Comparison of ENCODE assay signal across 8 cellular contexts in genomic region chr16:70428178-70428998, GRCh38. TPM values are rescaled to one million over a fixed set of nuclear protein-coding genes. Genes with fewer than 3 reads are reported as not detected.
A peak's percentile ranks its signal among the peaks of the same experiment; 100 is the strongest.
DNase-seq lines count a peak whose midpoint lies in the region; ATAC-seq and TF ChIP-seq lines count a peak whose summit lies in the region.

No MANE protein-coding gene starts in this region.

- H3K9ac ChIP-seq in NT2/D1 (ENCODE audit: insufficient read length, low read depth): peak overlapping the region; percentile 70

- peaks cover 46% of the 10 kb centered on the region for H4K20me1 ChIP-seq in osteoblast (ENCODE audit: insufficient read depth, low read length)

- peak overlapping the region; percentile 68 for H3K4me2 ChIP-seq in osteoblast (ENCODE audit: insufficient read depth, low read length)

- H3K4me1 ChIP-seq in NT2/D1 (ENCODE audit: insufficient read depth, insufficient read length) (peaks cover 29% of the 10 kb centered on the region), osteoblast (ENCODE audit: insufficient read depth, low read length) (peaks cover 43% of the 10 kb centered on the region)

- H3K79me2 ChIP-seq in osteoblast (ENCODE audit: insufficient read depth, low read length): peaks cover 70% of the 10 kb centered on the region

- H3K9me3 Mint-ChIP-seq in HFFc6: no peaks in the 10 kb centered on the region
- H3K9me3 Mint-ChIP-seq in activated naive CD4-positive, alpha-beta T cell treated with anti-CD3 and anti-CD28 coated beads, Interleukin-2, amount 50 U/mL, for 24 hours: no peaks in the 10 kb centered on the region
- H3K9me3 Mint-ChIP-seq in glutamatergic neuron (ENCODE audit: unreplicated experiment): peaks cover 18% of the 10 kb centered on the region

- no peak overlapping the region for H2AFZ ChIP-seq in osteoblast (ENCODE audit: low read length)

- no peaks in the 10 kb centered on the region; the same call in 1 of the 2 replicates for H3K36me3 Mint-ChIP-seq in HFFc6 (ENCODE audit: low read depth)
- peaks cover 2% of the 10 kb centered on the region for H3K36me3 Mint-ChIP-seq in activated naive CD4-positive, alpha-beta T cell treated with anti-CD3 and anti-CD28 coated beads, Interleukin-2, amount 50 U/mL, for 24 hours
- peaks cover 5% of the 10 kb centered on the region for H3K36me3 Mint-ChIP-seq in glutamatergic neuron (ENCODE audit: unreplicated experiment)

- peak overlapping the region; percentile 63 for H3K4me3 Mint-ChIP-seq in HFFc6
- no peak overlapping the region for H3K4me3 Mint-ChIP-seq in activated naive CD4-positive, alpha-beta T cell treated with anti-CD3 and anti-CD28 coated beads, Interleukin-2, amount 50 U/mL, for 24 hours
- H3K4me3 Mint-ChIP-seq in glutamatergic neuron (ENCODE audit: unreplicated experiment): peak overlapping the region; percentile 72

- ATAC-seq in HG02885 (IDR thresholded peaks at IDR 0.05; ENCODE audit: poor library complexity, unreplicated experiment): no peak

- peak overlapping the region; percentile 72 for H3K27ac ChIP-seq in osteoblast (ENCODE audit: low read depth, low read length)

- H3K27ac Mint-ChIP-seq in HFFc6 (peak overlapping the region; percentile 98), glutamatergic neuron (ENCODE audit: unreplicated experiment) (peak overlapping the region; percentile 98)
- H3K27ac Mint-ChIP-seq in activated naive CD4-positive, alpha-beta T cell treated with anti-CD3 and anti-CD28 coated beads, Interleukin-2, amount 50 U/mL, for 24 hours: peak overlapping the region; percentile 68

- H3K4me3 ChIP-seq in NT2/D1 (ENCODE audit: insufficient read length, low read depth) (no peak overlapping the region), osteoblast (ENCODE audit: insufficient read depth, low read length) (no peak overlapping the region)

- H3K9me3 ChIP-seq in NT2/D1 (ENCODE audit: insufficient read depth, low read length): no peaks in the 10 kb centered on the region
- H3K9me3 ChIP-seq in osteoblast (ENCODE audit: low read depth, low read length): no peaks in the 10 kb centered on the region

- H3K36me3 ChIP-seq in NT2/D1 (ENCODE audit: insufficient read depth, insufficient read length, low read length) (peaks cover 25% of the 10 kb centered on the region), osteoblast (ENCODE audit: insufficient read depth, low read length) (no peaks in the 10 kb centered on the region)

- H3K4me1 Mint-ChIP-seq in HFFc6 (ENCODE audit: low read depth) (peaks cover 47% of the 10 kb centered on the region), glutamatergic neuron (ENCODE audit: low read depth, unreplicated experiment) (peaks cover 48% of the 10 kb centered on the region)
- H3K4me1 Mint-ChIP-seq in activated naive CD4-positive, alpha-beta T cell treated with anti-CD3 and anti-CD28 coated beads, Interleukin-2, amount 50 U/mL, for 24 hours: peaks cover 57% of the 10 kb centered on the region

- peak; percentile 95 for DNase-seq in ELR (ENCODE audit: low read depth)
- peak; percentile 93 for DNase-seq in HFFc6
- DNase-seq in NT2/D1 (ENCODE audit: low read depth, low spot score): peak; percentile 59
- DNase-seq in glutamatergic neuron: peak; percentile 86
- DNase-seq in osteoblast (ENCODE audit: insufficient read length, low spot score, missing footprints): peak; percentile 96
- DNase-seq in NCI-H748 (lab: John Stamatoyannopoulos, UW; ENCODE audit: unreplicated experiment): no peak

- TF ChIP-seq CTCF in HFFc6 (IDR thresholded peaks at IDR 0.05): no peak
- no peak for TF ChIP-seq CTCF in glutamatergic neuron (IDR thresholded peaks at IDR 0.05; ENCODE audit: partially characterized antibody, unreplicated experiment)
- no peak for TF ChIP-seq CTCF in osteoblast (IDR thresholded peaks at IDR 0.05; ENCODE audit: extremely low read depth, low read depth, low read length)

- H3K27me3 Mint-ChIP-seq in HFFc6 (ENCODE audit: insufficient read depth) (no peaks in the 10 kb centered on the region), glutamatergic neuron (ENCODE audit: unreplicated experiment) (peaks cover 24% of the 10 kb centered on the region)
- H3K27me3 Mint-ChIP-seq in activated naive CD4-positive, alpha-beta T cell treated with anti-CD3 and anti-CD28 coated beads, Interleukin-2, amount 50 U/mL, for 24 hours: no peaks in the 10 kb centered on the region

- no peaks in the 10 kb centered on the region for H3K27me3 ChIP-seq in NT2/D1 (ENCODE audit: insufficient read depth, insufficient read length)
- no peaks in the 10 kb centered on the region for H3K27me3 ChIP-seq in osteoblast (ENCODE audit: insufficient read depth, low read length)

RNA-seq across cellular contexts. Expression of gene ST3GAL2, which starts 10.5 kb away (rescaled TPM):
- 10 to 100 TPM; 25.4 to 31.2 (median 26.3) TPM for total RNA-seq in HFFc6 (2021; fragmentation: NEBNext Ultra II Directional; extraction: Animal tissue kit (Norgen Biotek cat#: 25700))
- total RNA-seq in glutamatergic neuron (ENCODE audit: unreplicated experiment) (134 TPM), osteoblast (22.4 and 22.7 TPM in 2 replicates)

RNA-seq across cellular contexts. Expression of gene FCSK, which starts 26.0 kb away (rescaled TPM):
- total RNA-seq in HFFc6 (2021; fragmentation: NEBNext Ultra II Directional; extraction: Animal tissue kit (Norgen Biotek cat#: 25700)): 1 to 10 TPM; 5.1 to 7.1 (median 6.1) TPM
- total RNA-seq in glutamatergic neuron (ENCODE audit: unreplicated experiment): 15.4 TPM
- total RNA-seq in osteoblast: 10.3 and 11.9 TPM in 2 replicates
